In the genomic region with DNA sequence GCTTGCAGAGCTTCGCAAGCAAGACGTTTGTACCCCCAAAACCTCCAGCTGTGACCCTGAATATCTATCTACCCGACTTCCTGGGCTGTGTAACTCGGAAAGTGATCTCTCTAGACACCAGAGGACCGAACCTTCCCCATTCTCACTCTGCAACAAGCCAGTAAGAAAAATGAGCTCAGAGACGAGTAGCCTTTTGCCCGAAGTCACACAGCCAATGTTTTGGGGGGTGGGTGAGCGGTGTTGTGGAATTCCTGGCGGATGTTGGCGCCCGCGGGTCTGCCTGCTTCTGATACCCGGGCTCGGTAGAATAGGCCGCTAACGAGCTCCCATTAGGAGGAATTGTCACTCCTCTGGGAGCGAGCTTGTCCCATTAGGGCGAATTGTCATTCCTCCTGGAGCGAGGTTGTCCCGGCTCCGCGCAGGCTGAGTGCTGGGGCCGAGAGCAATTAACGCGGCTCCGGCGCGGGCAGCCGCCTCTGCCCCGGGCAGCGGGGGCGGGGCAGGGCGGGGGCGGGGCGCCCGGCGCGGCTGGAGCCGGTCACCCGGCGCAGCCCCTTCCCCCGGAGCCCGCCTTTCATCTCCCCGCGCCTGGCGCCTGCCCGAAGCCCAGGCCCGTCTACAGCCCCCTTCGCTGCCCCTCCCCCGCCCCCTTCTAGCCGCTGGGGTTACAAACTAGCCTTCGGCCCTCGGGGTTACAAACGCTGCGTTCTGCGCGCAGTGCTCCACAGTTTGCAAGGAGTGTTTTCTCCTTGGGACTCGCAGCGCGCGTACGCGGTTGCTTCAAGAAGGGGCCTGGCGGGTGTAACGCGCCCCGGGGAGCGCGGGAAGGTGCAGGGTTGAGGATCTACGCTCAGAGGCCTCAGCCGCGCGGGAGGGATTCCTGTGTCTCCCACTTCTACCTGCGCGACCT, we compare ENCODE assay signal across 1 cellular context.
A peak's percentile ranks its signal among the peaks of the same experiment; 100 is the strongest.
TF ChIP-seq lines count a peak whose summit lies in the region.

No MANE protein-coding gene starts in this region.

TF ChIP-seq in HepG2, 621 proteins besides CTCF, POLR2A, EP300 and RAD21:
- peak; percentile 91 for TF ChIP-seq ZNF768 (CRISPR knock-in tag; IDR thresholded peaks at IDR 0.05)
- no peak for TF ChIP-seq MED1 (CRISPR knock-in tag; IDR thresholded peaks at IDR 0.05)
- peak; percentile 22 for TF ChIP-seq HNRNPLL (IDR thresholded peaks at IDR 0.05; ENCODE audit: low read depth, low read length, poor library complexity, severe bottlenecking)
